8 cellular contexts compared by ENCODE assay signal in the genomic region with DNA sequence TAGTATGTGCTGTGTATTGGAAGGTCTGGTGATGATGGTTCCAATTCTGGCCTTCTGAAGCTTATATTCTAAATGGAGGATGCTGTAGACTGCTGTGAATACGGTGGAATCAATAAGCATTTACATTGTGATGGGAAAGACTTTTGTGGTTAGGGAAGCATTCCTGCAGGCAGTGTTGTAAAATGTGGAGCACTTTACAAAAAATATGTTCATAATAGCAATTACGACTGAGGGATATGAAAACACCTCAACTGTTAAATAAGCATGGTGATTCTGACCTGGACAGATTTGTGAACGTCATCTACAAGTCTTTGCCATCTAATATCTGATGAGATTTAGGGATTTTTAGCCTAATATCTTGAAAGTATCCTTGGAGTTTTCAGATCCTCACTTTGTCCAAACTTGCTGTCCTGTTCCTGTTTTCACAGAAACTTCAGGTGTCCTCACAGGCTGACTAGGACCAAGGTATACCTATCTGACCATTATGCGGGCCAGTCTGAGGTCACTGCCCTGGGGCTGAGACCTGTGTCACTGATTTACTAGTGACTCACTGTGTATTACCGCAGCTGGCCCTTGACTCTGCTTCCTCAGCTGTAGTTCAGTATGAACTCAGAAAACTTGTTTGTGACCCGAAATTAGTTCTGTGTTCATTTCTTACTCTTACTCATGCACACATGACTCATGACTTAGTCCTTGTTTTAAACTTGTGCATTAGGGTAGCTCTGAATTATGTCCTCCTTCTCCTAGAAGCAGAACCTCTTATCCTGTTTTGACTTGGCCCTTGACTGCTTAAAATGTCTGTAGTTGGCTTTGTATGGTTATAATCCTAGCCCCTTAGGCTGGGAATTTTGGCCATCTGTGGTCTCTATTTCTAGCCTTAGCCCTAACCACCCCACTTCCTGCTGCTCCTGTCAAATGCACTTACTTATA.
DNase-seq lines count a peak whose midpoint lies in the region; ATAC-seq and TF ChIP-seq lines count a peak whose summit lies in the region.

No MANE protein-coding gene starts in this region.

- H3K27me3 ChIP-seq in BJ (ENCODE audit: control insufficient read depth, insufficient read depth, low read length) = no peaks in the 10 kb centered on the region
- H3K27me3 ChIP-seq in SJCRH30 = no peaks in the 10 kb centered on the region

- CTCF ChIA-PET in BJ (lab: Yijun Ruan, JAX) = interaction anchor here (2.4 to 2.6 kb wide), 2 partner anchors 313 to 711 kb away, joined by 12 to 17 read pairs; no protein-coding TSS in a partner anchor

- no peak overlapping the region for H3K4me3 ChIP-seq in BJ (ENCODE audit: low read depth, low read length)
- no peak overlapping the region for H3K4me3 ChIP-seq in SJCRH30

- POLR2A ChIA-PET in BJ (lab: Charles Lee) = no interaction called here

- DNase-seq in BJ (ENCODE audit: low read depth) = peak; percentile 80
- DNase-seq in SJCRH30 = peak; percentile 6 to 32
- peak; percentile 91 for DNase-seq in fibroblast of peridontal ligament (ENCODE audit: extremely low read depth)
- DNase-seq in stimulated activated CD4-positive, alpha-beta T cell treated with anti-CD3 and anti-CD28 coated beads, Interleukin-1b, Interleukin-23, amount 100 ng/mL, for 48 hours = peak; percentile 45
- no peak for DNase-seq in NCI-H187 treated with DMSO at 0.1 percent for 48 hours (lab: John Stamatoyannopoulos, UW)
- no peak for DNase-seq in NCI-H1930 (lab: John Stamatoyannopoulos, UW)

- no peaks in the 10 kb centered on the region for H3K36me3 ChIP-seq in BJ (ENCODE audit: control insufficient read depth, insufficient read depth, low read length)
- H3K36me3 ChIP-seq in SJCRH30 = no peaks in the 10 kb centered on the region

- no peaks in the 10 kb centered on the region for H3K9me3 ChIP-seq in SJCRH30 (replicated peaks)

- H3K4me1 ChIP-seq in SJCRH30 = peaks cover 19% of the 10 kb centered on the region

- H3K27ac ChIP-seq in SJCRH30 = peak overlapping the region; percentile 29

- no peak for TF ChIP-seq CTCF in BJ (IDR thresholded peaks at IDR 0.05; ENCODE audit: insufficient read depth, low read depth, low read length)

- ATAC-seq in GM18909 (IDR thresholded peaks at IDR 0.05; ENCODE audit: poor library complexity, unreplicated experiment) = peak; percentile 98
- ATAC-seq in HG03064 (IDR thresholded peaks at IDR 0.05; ENCODE audit: low read depth, unreplicated experiment) = peak; percentile 97

Comparison
In these comparisons a context has a peak if more than half of its experiments do, and no peak if none do; other contexts are left out.
1. DNase-seq: peak in BJ (single experiment), SJCRH30 (2 of 2), fibroblast of peridontal ligament (single experiment) and stimulated activated CD4-positive, alpha-beta T cell treated with anti-CD3 and anti-CD28 coated beads, Interleukin-1b, Interleukin-23, amount 100 ng/mL, for 48 hours (single experiment); none in NCI-H187 treated with DMSO at 0.1 percent for 48 hours (single experiment) and NCI-H1930 (0 of 2).